In the genomic region with DNA sequence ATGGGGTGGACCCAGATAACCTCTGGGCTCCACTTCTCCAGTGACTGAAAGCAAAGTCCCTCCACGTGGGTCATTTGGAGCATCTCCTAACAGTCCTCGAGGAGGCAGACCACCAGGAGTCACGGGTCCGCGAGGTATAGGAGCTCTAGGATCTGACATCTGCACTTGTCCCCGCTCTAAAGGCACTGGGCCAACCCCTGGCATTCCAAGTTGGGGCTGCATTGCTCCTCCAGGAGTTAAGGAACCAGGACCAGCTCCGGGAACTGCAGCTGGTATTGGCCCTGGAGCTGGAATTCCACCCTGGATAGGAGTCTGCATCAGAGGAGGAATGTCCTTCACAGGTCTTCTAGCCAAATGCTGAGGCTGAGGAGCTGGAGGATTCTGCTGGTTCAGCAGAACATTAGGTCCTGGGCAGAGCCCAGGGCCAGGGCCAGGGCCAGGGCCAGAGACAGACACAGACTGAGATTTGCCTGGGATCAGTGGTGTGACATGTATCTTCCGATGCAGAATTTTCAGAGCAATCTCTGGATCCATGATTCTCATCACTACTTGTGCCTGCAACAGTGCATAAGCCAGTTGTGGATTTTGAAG, we compare ENCODE assay signal across 1 cellular context.
A peak's percentile ranks its signal among the peaks of the same experiment; 100 is the strongest.
TF ChIP-seq lines count a peak whose summit lies in the region.

No MANE protein-coding gene starts in this region.

TF ChIP-seq in K562, 482 proteins besides CTCF, POLR2A, EP300 and RAD21 (continued from another document):
- TF ChIP-seq, protein P1, sequence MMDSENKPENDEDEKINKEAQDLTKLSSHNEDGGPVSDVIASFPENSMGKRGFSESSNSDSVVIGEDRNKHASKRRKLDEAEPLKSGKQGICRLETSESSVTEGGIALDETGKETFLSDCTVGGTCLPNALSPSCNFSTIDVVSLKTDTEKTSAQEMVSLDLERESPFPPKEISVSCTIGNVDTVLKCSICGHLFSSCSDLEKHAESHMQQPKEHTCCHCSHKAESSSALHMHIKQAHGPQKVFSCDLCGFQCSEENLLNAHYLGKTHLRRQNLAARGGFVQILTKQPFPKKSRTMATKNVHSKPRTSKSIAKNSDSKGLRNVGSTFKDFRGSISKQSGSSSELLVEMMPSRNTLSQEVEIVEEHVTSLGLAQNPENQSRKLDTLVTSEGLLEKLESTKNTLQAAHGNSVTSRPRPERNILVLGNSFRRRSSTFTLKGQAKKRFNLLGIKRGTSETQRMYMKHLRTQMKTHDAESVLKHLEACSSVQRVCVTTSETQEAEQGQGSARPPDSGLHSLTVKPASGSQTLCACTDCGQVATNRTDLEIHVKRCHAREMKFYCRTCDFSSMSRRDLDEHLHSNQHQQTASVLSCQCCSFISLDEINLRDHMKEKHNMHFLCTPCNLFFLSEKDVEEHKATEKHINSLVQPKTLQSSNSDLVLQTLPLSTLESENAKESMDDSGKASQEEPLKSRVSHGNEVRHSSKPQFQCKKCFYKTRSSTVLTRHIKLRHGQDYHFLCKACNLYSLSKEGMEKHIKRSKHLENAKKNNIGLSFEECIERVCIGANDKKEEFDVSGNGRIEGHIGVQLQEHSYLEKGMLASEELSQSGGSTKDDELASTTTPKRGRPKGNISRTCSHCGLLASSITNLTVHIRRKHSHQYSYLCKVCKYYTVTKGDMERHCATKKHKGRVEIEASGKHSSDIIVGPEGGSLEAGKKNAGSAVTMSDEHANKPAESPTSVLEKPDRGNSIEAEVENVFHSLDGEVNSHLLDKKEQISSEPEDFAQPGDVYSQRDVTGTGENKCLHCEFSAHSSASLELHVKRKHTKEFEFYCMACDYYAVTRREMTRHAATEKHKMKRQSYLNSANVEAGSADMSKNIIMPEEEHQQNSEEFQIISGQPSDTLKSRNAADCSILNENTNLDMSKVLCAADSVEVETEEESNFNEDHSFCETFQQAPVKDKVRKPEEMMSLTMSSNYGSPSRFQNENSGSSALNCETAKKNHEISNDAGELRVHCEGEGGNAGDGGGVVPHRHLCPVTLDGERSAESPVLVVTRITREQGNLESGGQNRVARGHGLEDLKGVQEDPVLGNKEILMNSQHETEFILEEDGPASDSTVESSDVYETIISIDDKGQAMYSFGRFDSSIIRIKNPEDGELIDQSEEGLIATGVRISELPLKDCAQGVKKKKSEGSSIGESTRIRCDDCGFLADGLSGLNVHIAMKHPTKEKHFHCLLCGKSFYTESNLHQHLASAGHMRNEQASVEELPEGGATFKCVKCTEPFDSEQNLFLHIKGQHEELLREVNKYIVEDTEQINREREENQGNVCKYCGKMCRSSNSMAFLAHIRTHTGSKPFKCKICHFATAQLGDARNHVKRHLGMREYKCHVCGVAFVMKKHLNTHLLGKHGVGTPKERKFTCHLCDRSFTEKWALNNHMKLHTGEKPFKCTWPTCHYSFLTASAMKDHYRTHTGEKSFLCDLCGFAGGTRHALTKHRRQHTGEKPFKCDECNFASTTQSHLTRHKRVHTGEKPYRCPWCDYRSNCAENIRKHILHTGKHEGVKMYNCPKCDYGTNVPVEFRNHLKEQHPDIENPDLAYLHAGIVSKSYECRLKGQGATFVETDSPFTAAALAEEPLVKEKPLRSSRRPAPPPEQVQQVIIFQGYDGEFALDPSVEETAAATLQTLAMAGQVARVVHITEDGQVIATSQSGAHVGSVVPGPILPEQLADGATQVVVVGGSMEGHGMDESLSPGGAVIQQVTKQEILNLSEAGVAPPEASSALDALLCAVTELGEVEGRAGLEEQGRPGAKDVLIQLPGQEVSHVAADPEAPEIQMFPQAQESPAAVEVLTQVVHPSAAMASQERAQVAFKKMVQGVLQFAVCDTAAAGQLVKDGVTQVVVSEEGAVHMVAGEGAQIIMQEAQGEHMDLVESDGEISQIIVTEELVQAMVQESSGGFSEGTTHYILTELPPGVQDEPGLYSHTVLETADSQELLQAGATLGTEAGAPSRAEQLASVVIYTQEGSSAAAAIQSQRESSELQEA (IDR thresholded peaks at IDR 0.05; ENCODE audit: low read depth), result no peak
- TF ChIP-seq ZNF316 (IDR thresholded peaks at IDR 0.05) (peak; percentile 71; the same call in 1 of the 2 replicates), PHTF2 (CRISPR knock-in tag; IDR thresholded peaks at IDR 0.05) (no peak), NRF1 (conservative IDR thresholded peaks at IDR 0.05 in 1 of 2, IDR thresholded peaks at IDR 0.05 in 1 of 2) (no peak), COPS2 (conservative IDR thresholded peaks at IDR 0.05) (no peak), STAT5B (CRISPR knock-in tag; IDR thresholded peaks at IDR 0.05) (no peak), ZNF224 (CRISPR knock-in tag; IDR thresholded peaks at IDR 0.05) (no peak)
- TF ChIP-seq, protein P2, sequence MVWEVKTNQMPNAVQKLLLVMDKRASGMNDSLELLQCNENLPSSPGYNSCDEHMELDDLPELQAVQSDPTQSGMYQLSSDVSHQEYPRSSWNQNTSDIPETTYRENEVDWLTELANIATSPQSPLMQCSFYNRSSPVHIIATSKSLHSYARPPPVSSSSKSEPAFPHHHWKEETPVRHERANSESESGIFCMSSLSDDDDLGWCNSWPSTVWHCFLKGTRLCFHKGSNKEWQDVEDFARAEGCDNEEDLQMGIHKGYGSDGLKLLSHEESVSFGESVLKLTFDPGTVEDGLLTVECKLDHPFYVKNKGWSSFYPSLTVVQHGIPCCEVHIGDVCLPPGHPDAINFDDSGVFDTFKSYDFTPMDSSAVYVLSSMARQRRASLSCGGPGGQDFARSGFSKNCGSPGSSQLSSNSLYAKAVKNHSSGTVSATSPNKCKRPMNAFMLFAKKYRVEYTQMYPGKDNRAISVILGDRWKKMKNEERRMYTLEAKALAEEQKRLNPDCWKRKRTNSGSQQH (CRISPR knock-in tag; IDR thresholded peaks at IDR 0.05), result no peak
